In genomic region chr18:37420315-37420880, GRCh38 we compare ENCODE assay signal across 13 cellular contexts.
A peak's percentile ranks its signal among the peaks of the same experiment; 100 is the strongest.
DNase-seq lines count a peak whose midpoint lies in the region; ATAC-seq, FAIRE-seq and TF ChIP-seq lines count a peak whose summit lies in the region.
"Had no signal": no experiment of that assay in that cellular context is flagged by ENCODE, and none has a peak within 500 bp of the region (broad histone marks: within the 10 kb centered on the region; RNA-seq: fewer than 3 reads in every experiment).

No MANE protein-coding gene starts in this region.

- H3K4ac ChIP-seq in mesenchymal stem cell (ENCODE audit: low read depth in 1 of 2, low read length in 2 of 2), result no peak overlapping the region

- H2BK120ac ChIP-seq in mesenchymal stem cell (ENCODE audit: low read depth, low read length), result no peak overlapping the region

- H4K8ac ChIP-seq in mesenchymal stem cell (ENCODE audit: low read length), result no peak overlapping the region

- no peak overlapping the region for H3K27ac Mint-ChIP-seq in activated T-cell treated with anti-CD3 and anti-CD28 coated beads, Interleukin-2, amount 50 U/mL, for 72 hours

- no peaks in the 10 kb centered on the region for H3K36me3 Mint-ChIP-seq in activated T-cell treated with anti-CD3 and anti-CD28 coated beads, Interleukin-2, amount 50 U/mL, for 72 hours (ENCODE audit: insufficient read depth in 2 of 2)
- H3K36me3 Mint-ChIP-seq: CD8-positive, alpha-beta memory T cell had no signal

- no peaks in the 10 kb centered on the region for H3K9me3 ChIP-seq in mesenchymal stem cell (ENCODE audit: control insufficient read depth, low read length)
- H3K9me3 ChIP-seq: BLaER1 had no signal

- H2AFZ ChIP-seq in mesenchymal stem cell (ENCODE audit: low read depth, low read length), result no peak overlapping the region

- no peak overlapping the region for H2BK15ac ChIP-seq in mesenchymal stem cell (ENCODE audit: low read depth, poor library complexity, severe bottlenecking)

- no peak overlapping the region for H2BK12ac ChIP-seq in mesenchymal stem cell (ENCODE audit: low read length in 2 of 2)

- 87% methylated on average over 7 of the region's 7 CpGs for WGBS in mesenchymal stem cell

- no peaks in the 10 kb centered on the region for H3K4me1 Mint-ChIP-seq in activated T-cell treated with anti-CD3 and anti-CD28 coated beads, Interleukin-2, amount 50 U/mL, for 72 hours (ENCODE audit: low read depth)
- H3K4me1 Mint-ChIP-seq: CD8-positive, alpha-beta memory T cell had no signal

- no peak for TF ChIP-seq CTCF in bronchial epithelial cell (IDR thresholded peaks at IDR 0.05; ENCODE audit: insufficient read depth, low read length, severe bottlenecking)

- H3K4me1 ChIP-seq in mesenchymal stem cell (ENCODE audit: control insufficient read depth, insufficient read depth, low read depth, low read length), result no peaks in the 10 kb centered on the region

- H3K18ac ChIP-seq in mesenchymal stem cell (ENCODE audit: low read depth in 1 of 2, low read length in 2 of 2), result peak overlapping the region in 1 of 2 experiments; percentile 9

- H2BK5ac ChIP-seq in mesenchymal stem cell (ENCODE audit: low read depth, low read length, poor library complexity, severe bottlenecking), result no peak overlapping the region

- no peak overlapping the region for H3K4me3 ChIP-seq in bronchial epithelial cell (ENCODE audit: low read depth, low read length)
- H3K4me3 ChIP-seq in mesenchymal stem cell (ENCODE audit: insufficient read depth in 1 of 2, low read depth in 1 of 2, low read length in 2 of 2), result no peak overlapping the region
- H3K4me3 ChIP-seq: BLaER1 had no signal

- H3K9ac ChIP-seq in mesenchymal stem cell (ENCODE audit: low read length), result no peak overlapping the region
- H3K9ac ChIP-seq: BLaER1 had no signal

- FAIRE-seq in bronchial epithelial cell (lab: Jason Lieb, UNC), result peak; percentile 43
- FAIRE-seq: H54 had no signal

- no peak overlapping the region for H3K23ac ChIP-seq in mesenchymal stem cell (ENCODE audit: low read length in 2 of 2)

- DNase-seq in M059J (ENCODE audit: low read depth) (peak; percentile 66), bronchial epithelial cell (ENCODE audit: low read depth) (peak; percentile 75), mesenchymal stem cell (no peak), NCI-H2107 treated with DMSO at 0.1 percent for 48 hours (lab: John Stamatoyannopoulos, UW; ENCODE audit: unreplicated experiment) (no peak), DMS153 (lab: John Stamatoyannopoulos, UW) (no peak)
- DNase-seq in activated CD4-positive, CD25-positive, alpha-beta regulatory T cell treated with anti-CD3 and anti-CD28 coated beads, Interleukin-2, amount 50 U/mL, for 72 hours, result no peak
- no peak for DNase-seq in activated T-cell treated with anti-CD3 and anti-CD28 coated beads, Interleukin-2, amount 50 U/mL, for 72 hours
- DNase-seq: CD8-positive, alpha-beta memory T cell; NCI-H1092; NCI-H1694 treated with DMSO at 0.1 percent for 48 hours; NCI-H510A had no signal

- ATAC-seq in activated T-cell treated with anti-CD3 and anti-CD28 coated beads, Interleukin-2, amount 50 U/mL, for 72 hours (replicated peaks in 1 of 2), result no peak

- no peak overlapping the region for H3K27ac ChIP-seq in mesenchymal stem cell (ENCODE audit: low read length, poor library complexity, severe bottlenecking)
- H3K27ac ChIP-seq: BLaER1 had no signal

- H3K4me2 ChIP-seq in mesenchymal stem cell (ENCODE audit: low read length, poor library complexity, severe bottlenecking), result no peak overlapping the region
- H3K4me2 ChIP-seq: BLaER1 had no signal

- H4K91ac ChIP-seq in mesenchymal stem cell (ENCODE audit: low read length), result peak overlapping the region; percentile 64

- no peaks in the 10 kb centered on the region for H3K9me3 Mint-ChIP-seq in activated T-cell treated with anti-CD3 and anti-CD28 coated beads, Interleukin-2, amount 50 U/mL, for 72 hours

- no peak overlapping the region for H2AK5ac ChIP-seq in mesenchymal stem cell (ENCODE audit: low read length, severe bottlenecking)

- H3K27me3 ChIP-seq in bronchial epithelial cell (ENCODE audit: control insufficient read depth, insufficient read depth, low read length) (no peaks in the 10 kb centered on the region), mesenchymal stem cell (ENCODE audit: control insufficient read depth in 1 of 2, insufficient read depth in 1 of 2, low read length in 2 of 2) (peaks cover 17 to 66% of the 10 kb centered on the region in 2 experiments)
- H3K27me3 ChIP-seq: BLaER1 had no signal

- no peak overlapping the region for H3K4me3 Mint-ChIP-seq in activated T-cell treated with anti-CD3 and anti-CD28 coated beads, Interleukin-2, amount 50 U/mL, for 72 hours

- no peaks in the 10 kb centered on the region for H3K79me1 ChIP-seq in mesenchymal stem cell (replicated peaks; ENCODE audit: low read length, poor library complexity, severe bottlenecking)

- H3K14ac ChIP-seq in mesenchymal stem cell (ENCODE audit: low read length in 2 of 2), result peak overlapping the region in 1 of 2 experiments; percentile 69

- H3K27me3 Mint-ChIP-seq in activated T-cell treated with anti-CD3 and anti-CD28 coated beads, Interleukin-2, amount 50 U/mL, for 72 hours (ENCODE audit: low read depth), result no peaks in the 10 kb centered on the region

- H3K36me3 ChIP-seq in bronchial epithelial cell (ENCODE audit: control insufficient read depth, insufficient read depth, low read length) (no peaks in the 10 kb centered on the region), mesenchymal stem cell (ENCODE audit: control insufficient read depth in 1 of 2, insufficient read depth in 2 of 2, low read depth in 1 of 2, low read length in 2 of 2) (no peaks in the 10 kb centered on the region)
- H3K36me3 ChIP-seq: BLaER1 had no signal

Comparison
In these comparisons a context has a peak if more than half of its experiments do, and no peak if none do; other contexts are left out.
1. DNase-seq: peak in M059J (single experiment) and bronchial epithelial cell (single experiment); none in mesenchymal stem cell (single experiment), NCI-H2107 treated with DMSO at 0.1 percent for 48 hours (single experiment), DMS153 (single experiment), activated CD4-positive, CD25-positive, alpha-beta regulatory T cell treated with anti-CD3 and anti-CD28 coated beads, Interleukin-2, amount 50 U/mL, for 72 hours (single experiment) and activated T-cell treated with anti-CD3 and anti-CD28 coated beads, Interleukin-2, amount 50 U/mL, for 72 hours (0 of 2).